Comparison of ENCODE assay signal across 9 cellular contexts in the genomic region with DNA sequence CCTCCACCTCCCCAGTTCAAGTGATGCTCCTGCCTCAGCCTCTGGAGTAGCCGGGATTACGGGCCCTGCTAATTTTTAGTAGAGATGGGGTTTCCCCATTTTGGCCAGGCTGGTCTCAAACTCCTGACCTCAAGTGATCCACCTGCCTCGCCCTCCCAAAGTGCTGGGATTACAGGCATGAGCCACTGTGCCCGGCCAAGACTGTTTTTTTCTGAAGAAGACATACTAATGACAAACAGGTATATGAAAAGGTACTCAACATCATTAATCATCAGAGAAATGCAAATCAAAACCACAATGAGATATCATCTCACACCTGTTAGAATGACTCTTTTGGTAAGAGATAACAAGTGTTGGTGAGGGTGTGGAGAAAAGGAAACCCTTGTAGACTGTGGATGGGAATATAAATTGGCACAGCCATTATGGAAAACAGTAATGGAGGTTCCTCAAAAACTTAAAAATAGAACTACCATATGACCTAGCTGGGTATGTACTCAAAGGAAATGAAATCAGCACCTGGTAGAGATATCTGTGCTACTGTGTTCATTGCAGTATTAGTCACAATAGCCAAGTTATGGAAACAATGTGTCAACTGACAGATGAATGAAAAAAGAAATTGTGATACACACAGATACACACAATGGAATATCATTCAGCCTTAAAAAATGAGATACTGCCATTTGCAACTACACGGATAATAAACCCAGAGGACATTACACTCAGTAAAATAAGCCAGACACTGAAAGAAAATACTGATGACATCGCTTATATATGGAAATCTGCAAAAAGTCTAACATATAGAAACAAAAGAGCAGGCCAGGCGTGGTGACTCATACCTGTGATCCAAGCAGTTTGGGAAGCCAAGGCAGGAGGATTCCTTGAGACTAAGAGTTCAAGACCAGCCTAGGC. TPM values are rescaled to one million over a fixed set of nuclear protein-coding genes. Genes with fewer than 3 reads are reported as not detected.
A peak's percentile ranks its signal among the peaks of the same experiment; 100 is the strongest.
DNase-seq lines count a peak whose midpoint lies in the region; ATAC-seq, FAIRE-seq and TF ChIP-seq lines count a peak whose summit lies in the region.
"Had no signal": no experiment of that assay in that cellular context is flagged by ENCODE, and none has a peak within 500 bp of the region (broad histone marks: within the 10 kb centered on the region; RNA-seq: fewer than 3 reads in every experiment).

No MANE protein-coding gene starts in this region.

- no peak for DNase-seq in CD8-positive, alpha-beta memory T cell
- DNase-seq in astrocyte of the spinal cord (ENCODE audit: low read depth, low spot score) (peak; percentile 17), nephron progenitor cell (no peak), hepatic stellate cell (ENCODE audit: low spot score) (no peak), dorsolateral prefrontal cortex (no peak), kidney (no peak)

- TF ChIP-seq CTCF in astrocyte of the spinal cord (IDR thresholded peaks at IDR 0.05; ENCODE audit: low read depth, low read length) = no peak
- no peak for TF ChIP-seq CTCF in nephron progenitor cell (IDR thresholded peaks at IDR 0.05)
- TF ChIP-seq CTCF in dorsolateral prefrontal cortex (IDR thresholded peaks at IDR 0.05 in 54 of 56, conservative IDR thresholded peaks at IDR 0.05 in 2 of 56; ENCODE audit: low read depth in 1 of 56, partially characterized antibody in 56 of 56) = no peak
- no peak for TF ChIP-seq CTCF in kidney (IDR thresholded peaks at IDR 0.05; ENCODE audit: borderline replicate concordance, extremely low read depth, insufficient read depth)

- peak overlapping the region in 5 of 7 donors; percentile 8 to 53 (median 41) for H3K4me3 Mint-ChIP-seq in CD8-positive, alpha-beta memory T cell
- no peak overlapping the region for H3K4me3 Mint-ChIP-seq in nephron progenitor cell

- no peaks in the 10 kb centered on the region for H3K27me3 Mint-ChIP-seq in CD8-positive, alpha-beta memory T cell
- no peaks in the 10 kb centered on the region for H3K27me3 Mint-ChIP-seq in nephron progenitor cell (ENCODE audit: low read depth, poor library complexity)

- H3K27ac ChIP-seq in CD8-positive, alpha-beta memory T cell (ENCODE audit: low read depth, low read length) = no peak overlapping the region
- H3K27ac ChIP-seq in dorsolateral prefrontal cortex (no peak overlapping the region), kidney (ENCODE audit: low read depth in 2 of 2, low read length in 2 of 2) (no peak overlapping the region)
- H3K27ac ChIP-seq: coronary artery had no signal

- H3K4me1 ChIP-seq in CD8-positive, alpha-beta memory T cell (ENCODE audit: insufficient read depth, low read length) = peaks cover 34% of the 10 kb centered on the region
- no peaks in the 10 kb centered on the region for H3K4me1 ChIP-seq in kidney (ENCODE audit: control insufficient read depth in 1 of 2, insufficient read depth in 1 of 2, low read depth in 1 of 2, low read length in 2 of 2)

- no peak overlapping the region for H3K4me3 ChIP-seq in CD8-positive, alpha-beta memory T cell (ENCODE audit: low read length)
- H3K4me3 ChIP-seq in astrocyte of the spinal cord (ENCODE audit: low read depth, low read length) (no peak overlapping the region), dorsolateral prefrontal cortex (no peak overlapping the region), kidney (ENCODE audit: low read length in 2 of 2) (no peak overlapping the region)
- H3K4me3 ChIP-seq: coronary artery had no signal

- in situ Hi-C loops in astrocyte of the spinal cord (cut with HindIII; ENCODE audit: low sequenced_read_pairs) = no loop called here

- H3K27me3 ChIP-seq in CD8-positive, alpha-beta memory T cell (ENCODE audit: insufficient read depth, low read length, poor library complexity, severe bottlenecking) = no peaks in the 10 kb centered on the region
- H3K27me3 ChIP-seq in dorsolateral prefrontal cortex = no peaks in the 10 kb centered on the region

- ATAC-seq in GM19328 (IDR thresholded peaks at IDR 0.05; ENCODE audit: unreplicated experiment) = peak; percentile 61
- peak; percentile 82 for ATAC-seq in HG03378 (IDR thresholded peaks at IDR 0.05; ENCODE audit: unreplicated experiment)

- H3K36me3 ChIP-seq in CD8-positive, alpha-beta memory T cell (ENCODE audit: insufficient read depth, low read length) = no peaks in the 10 kb centered on the region
- no peaks in the 10 kb centered on the region for H3K36me3 ChIP-seq in kidney (ENCODE audit: control insufficient read depth in 1 of 2, insufficient read depth in 2 of 2, low read length in 2 of 2)

- H3K27ac Mint-ChIP-seq in CD8-positive, alpha-beta memory T cell = peak overlapping the region in 5 of 8 donors; percentile 1 to 74 (median 31)
- no peak overlapping the region for H3K27ac Mint-ChIP-seq in nephron progenitor cell

- peaks cover 66 to 90% (median 82%) of the 10 kb centered on the region in 3 donors for H3K4me1 Mint-ChIP-seq in CD8-positive, alpha-beta memory T cell
- peaks cover 3% of the 10 kb centered on the region for H3K4me1 Mint-ChIP-seq in nephron progenitor cell

- H3K9ac ChIP-seq in kidney (ENCODE audit: low read length in 2 of 2) = no peak overlapping the region

- no peaks in the 10 kb centered on the region for H3K9me3 Mint-ChIP-seq in CD8-positive, alpha-beta memory T cell
- no peaks in the 10 kb centered on the region for H3K9me3 Mint-ChIP-seq in nephron progenitor cell

- intact Hi-C loops in dorsolateral prefrontal cortex (cut with DNase I) = no loop called here
- intact Hi-C loops in kidney (cut with DNase I) = no loop called here

- H3K9me3 ChIP-seq in CD8-positive, alpha-beta memory T cell (ENCODE audit: low read length) = no peaks in the 10 kb centered on the region
- no peaks in the 10 kb centered on the region for H3K9me3 ChIP-seq in kidney (ENCODE audit: control insufficient read depth in 1 of 2, low read length in 2 of 2)

- H3K36me3 Mint-ChIP-seq in CD8-positive, alpha-beta memory T cell = peaks cover 3 to 18% (median 9%) of the 10 kb centered on the region in 3 donors
- peaks cover 57% of the 10 kb centered on the region for H3K36me3 Mint-ChIP-seq in nephron progenitor cell (ENCODE audit: low read depth)

- no peak for FAIRE-seq in kidney (lab: Jason Lieb, UNC)

- CTCF ChIA-PET in CD8-positive, alpha-beta memory T cell (lab: Charles Lee) = interaction anchor here (1.0 kb wide), 1 partner anchor 128 kb away, joined by 3 read pairs; no protein-coding TSS in a partner anchor

- POLR2A ChIA-PET in CD8-positive, alpha-beta memory T cell (lab: Charles Lee) = no interaction called here

RNA-seq across cellular contexts. Expression of a gene that starts 20.8 kb away (rescaled TPM):
- 10 to 100 TPM; 72.6 to 75.9 TPM for total RNA-seq in CD8-positive, alpha-beta memory T cell
- 14.5 TPM for polyA plus RNA-seq in CD8-positive, alpha-beta memory T cell
- total RNA-seq in dorsolateral prefrontal cortex = 10 to 100 TPM; 32.1 to 71.5 (median 47.1) TPM
- total RNA-seq in kidney = 33.4 TPM
- 5.5 TPM for polyA plus RNA-seq in kidney (ENCODE audit: insufficient read depth, low read depth, low replicate concordance)
